In the genomic region with DNA sequence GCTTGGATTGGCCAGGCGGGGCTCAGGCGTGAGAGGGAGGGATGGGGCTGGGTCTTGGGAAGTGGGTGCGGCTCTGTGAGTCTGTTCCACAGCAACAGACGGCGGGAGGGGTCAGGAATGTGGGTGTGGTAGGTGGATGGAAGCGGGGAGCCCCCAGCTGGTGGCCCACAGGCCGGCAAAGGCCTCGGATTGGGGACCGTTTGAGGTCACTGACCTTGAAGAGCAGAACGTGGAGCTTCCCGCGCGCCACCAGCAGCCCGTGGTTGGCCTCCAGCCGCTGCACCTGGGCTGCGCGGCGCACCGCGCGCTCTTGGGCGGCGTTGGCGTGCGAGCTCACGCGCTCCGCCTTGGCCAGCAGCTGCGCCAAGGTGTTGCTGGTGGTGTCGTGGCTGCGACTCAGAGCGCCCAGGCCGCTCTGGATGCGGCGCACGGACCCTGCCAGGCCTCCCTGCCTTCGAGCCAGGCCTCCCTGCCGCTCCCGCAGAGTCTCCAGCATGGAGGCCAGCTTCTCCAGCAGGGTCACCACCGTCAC, we compare ENCODE assay signal across 9 cellular contexts. TPM values are rescaled to one million over a fixed set of nuclear protein-coding genes. Genes with fewer than 3 reads are reported as not detected.
DNase-seq lines count a peak whose midpoint lies in the region; ATAC-seq and TF ChIP-seq lines count a peak whose summit lies in the region.
"Had no signal": no experiment of that assay in that cellular context is flagged by ENCODE, and none has a peak within 500 bp of the region (broad histone marks: within the 10 kb centered on the region; RNA-seq: fewer than 3 reads in every experiment).

No MANE protein-coding gene starts in this region.

- WGBS in mammary epithelial cell (ENCODE audit: low coverage, missing lambda C conversion rate): 0% methylated on average over 7 of the region's 40 CpGs

- ATAC-seq in GM21381 (IDR thresholded peaks at IDR 0.05; ENCODE audit: unreplicated experiment) (peak; percentile 41), HG03439 (IDR thresholded peaks at IDR 0.05; ENCODE audit: unreplicated experiment) (no peak)

- H3K27me3 ChIP-seq in mammary epithelial cell (ENCODE audit: insufficient read depth, low read length): no peaks in the 10 kb centered on the region

- BruUV-seq in mammary epithelial cell (replicated peaks; lab: Mats Ljungman, UMichigan): no TSS peak

- H3K4me1 ChIP-seq in mammary epithelial cell (ENCODE audit: insufficient read depth, low read length): peaks cover 41% of the 10 kb centered on the region

- peak overlapping the region; percentile 95 for H3K27ac ChIP-seq in mammary epithelial cell (ENCODE audit: insufficient read depth, low read depth, low read length)
- H3K27ac ChIP-seq: KMS-11 had no signal

- peak overlapping the region; percentile 99 for H3K9ac ChIP-seq in mammary epithelial cell (ENCODE audit: insufficient read depth, low read length)
- H3K9ac ChIP-seq: KMS-11 had no signal

- H4K20me1 ChIP-seq in mammary epithelial cell (ENCODE audit: insufficient read depth, low read length): no peaks in the 10 kb centered on the region

- peak; percentile 95 for DNase-seq in COLO829 (ENCODE audit: low spot score)
- peak; percentile 71 for DNase-seq in LoVo (ENCODE audit: low spot score)
- peak; percentile 94 for DNase-seq in mammary epithelial cell
- DNase-seq in iPS-NIHi11 (ENCODE audit: low spot score): peak; percentile 85
- DNase-seq in stimulated activated CD4-positive, alpha-beta T cell treated with anti-CD3 and anti-CD28 coated beads, Interleukin-2, amount 100 ng/mL, for 24 hours: peak; percentile 40 to 58
- DNase-seq in NK-92 treated with Interleukin-12 subunit alpha and Interleukin-12 subunit beta, amount 100 ng/mL, for 24 hours (lab: John Stamatoyannopoulos, UW): no peak

- peaks cover 3% of the 10 kb centered on the region for H3K36me3 ChIP-seq in mammary epithelial cell (ENCODE audit: insufficient read depth, low read length)

- H3K4me3 ChIP-seq in mammary epithelial cell (replicated peaks in 1 of 3; ENCODE audit: insufficient read depth in 1 of 3, low read depth in 2 of 3, low read length in 3 of 3): peak overlapping the region; percentile 62 to 78 (median 74)

- CTCF ChIA-PET in mammary epithelial cell (lab: Charles Lee; ENCODE audit: low non-redundant PET): interaction anchor here (0.6 kb wide), 1 partner anchor 43 kb away, joined by 3 read pairs; no protein-coding TSS in a partner anchor

- intact Hi-C loops in mammary epithelial cell (cut with micrococcal nuclease): loop anchor here (1.0 to 5.0 kb wide), 3 partner anchors 33 to 86 kb away; a partner anchor contains a TSS

- peak overlapping the region; percentile 89 for H3K4me2 ChIP-seq in mammary epithelial cell (ENCODE audit: insufficient read depth, low read depth, low read length)
- H3K4me2 ChIP-seq: KMS-11 had no signal

- no peak for TF ChIP-seq CTCF in mammary epithelial cell (conservative IDR thresholded peaks at IDR 0.05 in 1 of 2, IDR thresholded peaks at IDR 0.05 in 1 of 2; ENCODE audit: extremely low read depth in 1 of 2, insufficient read depth in 1 of 2, low read depth in 1 of 2, low read length in 2 of 2)

- in situ Hi-C loops in mammary epithelial cell (cut with MboI; ENCODE audit: low sequenced_read_pairs in 2 of 2): loop anchor here in 1 of 2 donors (10.0 kb wide), 1 partner anchor 65 kb away; a partner anchor contains a TSS

- no peaks in the 10 kb centered on the region for H3K9me3 ChIP-seq in mammary epithelial cell (replicated peaks; ENCODE audit: insufficient read depth, low read length)

- H3K79me2 ChIP-seq in mammary epithelial cell (ENCODE audit: insufficient read depth, low read length): peaks cover 22% of the 10 kb centered on the region

- H2AFZ ChIP-seq in mammary epithelial cell (ENCODE audit: low read depth, low read length): peak overlapping the region; percentile 52

- dilution Hi-C loops in mammary epithelial cell (cut with HindIII; ENCODE audit: low sequenced_read_pairs): no loop called here

RNA-seq across cellular contexts. Expression of a gene that starts 0.4 kb away (rescaled TPM):
- 100 to 1,000 TPM in 1 of 2 donors, 10 to 100 TPM in 1; 47.7 to 117 TPM for total RNA-seq in mammary epithelial cell
- polyA plus RNA-seq in mammary epithelial cell: 108 TPM
- polyA minus RNA-seq in mammary epithelial cell: 4.7 TPM
